Comparison of ENCODE assay signal across 8 cellular contexts in the genomic region with DNA sequence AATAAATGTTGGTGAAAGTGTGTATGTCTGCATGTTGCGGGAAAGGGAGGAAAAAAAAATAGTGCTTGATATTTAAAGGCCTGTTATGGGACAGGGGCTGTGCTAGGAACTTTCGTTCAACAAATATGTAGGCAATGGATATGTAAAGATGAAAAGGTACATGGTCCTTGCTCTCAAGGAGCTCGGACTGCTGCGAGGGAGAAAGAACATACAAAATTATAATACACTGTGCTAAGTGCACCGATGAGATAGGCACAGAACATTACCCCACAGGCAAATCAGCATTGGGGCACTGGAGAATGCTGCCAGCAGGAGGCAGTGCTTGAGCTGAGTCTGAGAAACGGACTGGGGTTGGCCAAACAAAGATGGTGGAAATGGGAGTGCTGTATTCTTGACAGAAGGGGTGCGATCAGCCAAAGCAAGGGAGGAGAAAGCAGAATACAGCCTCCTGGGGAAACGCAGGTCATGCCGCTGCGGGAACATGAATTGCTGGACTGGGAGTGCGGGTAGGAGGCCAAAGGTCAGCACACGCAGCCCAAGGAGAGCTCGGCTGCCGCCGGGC. TPM values are rescaled to one million over a fixed set of nuclear protein-coding genes. Genes with fewer than 3 reads are reported as not detected.
DNase-seq lines count a peak whose midpoint lies in the region; ATAC-seq and TF ChIP-seq lines count a peak whose summit lies in the region.

No MANE protein-coding gene starts in this region.

- WGBS in psoas muscle, 3 donors = 8 to 11% (median 8%) methylated on average over 11 to 15 of the region's 15 CpGs

- no peaks in the 10 kb centered on the region for H3K9me2 ChIP-seq in MM.1S (replicated peaks; ENCODE audit: insufficient read depth, low read length)

- H3K4me2 ChIP-seq in MM.1S (ENCODE audit: low read depth, low read length) = peak overlapping the region; percentile 95

- H3K9me3 ChIP-seq in HEK293 (ENCODE audit: control insufficient read depth, insufficient read depth, low read depth, low read length) = no peaks in the 10 kb centered on the region
- no peaks in the 10 kb centered on the region for H3K9me3 ChIP-seq in MM.1S (replicated peaks; ENCODE audit: insufficient read depth, low read length)
- H3K9me3 ChIP-seq in right atrium auricular region = no peaks in the 10 kb centered on the region
- H3K9me3 ChIP-seq in psoas muscle = no peaks in the 10 kb centered on the region
- H3K9me3 ChIP-seq in uterus = no peaks in the 10 kb centered on the region

- POLR2A ChIA-PET in HEK293 (lab: Yijun Ruan, JAX) = interaction anchor here (0.6 to 3.5 kb wide), 14 partner anchors 11 to 471 kb away, joined by 3 to 17 read pairs (median 4); partner anchors contain the start of genes BTBD1, HDGFL3 and RAMAC

- H3K27ac ChIP-seq in HEK293 (ENCODE audit: extremely low read depth, low read depth, low read length) (peak overlapping the region; percentile 68), MM.1S (ENCODE audit: low read length) (peak overlapping the region; percentile 73), right atrium auricular region (peak overlapping the region; percentile 68 to 77), psoas muscle (peak overlapping the region; percentile 92), uterus (peak overlapping the region; percentile 69 to 83)

- H3K4me1 ChIP-seq in HEK293 (ENCODE audit: control insufficient read depth, insufficient read depth, low read length) = peaks cover 6% of the 10 kb centered on the region
- H3K4me1 ChIP-seq in MM.1S (ENCODE audit: low read length) = peaks cover 14% of the 10 kb centered on the region; the same call in 1 of the 2 replicates
- peaks cover 0 to 18% of the 10 kb centered on the region in 2 donors for H3K4me1 ChIP-seq in right atrium auricular region
- peaks cover 23% of the 10 kb centered on the region for H3K4me1 ChIP-seq in psoas muscle
- no peaks in the 10 kb centered on the region for H3K4me1 ChIP-seq in uterus

- H3K9ac ChIP-seq in MM.1S (ENCODE audit: low read length) = peak overlapping the region; percentile 81

- TF ChIP-seq POLR2A in uterus (IDR thresholded peaks at IDR 0.05) = no peak

- CTCF ChIA-PET in HEK293 (lab: Yijun Ruan, JAX) = interaction anchor here (0.5 to 4.1 kb wide), 47 partner anchors 8 to 1644 kb away, joined by 3 to 44 read pairs (median 4); partner anchors contain the start of genes BTBD1, HDGFL3, RAMAC and TM6SF1

- H4K20me1 ChIP-seq in MM.1S (ENCODE audit: insufficient read depth, low read length) = no peaks in the 10 kb centered on the region

- peak; percentile 80 for DNase-seq in MM.1S
- DNase-seq in T follicular helper cell (ENCODE audit: low read depth) = peak; percentile 55
- DNase-seq in amygdala (lab: John Stamatoyannopoulos, UW) = peak in 50 of 56 donors; percentile 8 to 77 (median 50)
- DNase-seq in right atrium auricular region (ENCODE audit: low spot score) = peak; percentile 70
- peak; percentile 80 to 88 for DNase-seq in psoas muscle
- DNase-seq in uterus = peak; percentile 36 to 50

- intact Hi-C loops in psoas muscle (cut with DNase I) (loop anchor here (1.0 to 5.0 kb wide), 5 partner anchors 24 to 197 kb away; partner anchors contain the start of genes HDGFL3 (in 1 of the 2), RAMAC (in 1 of the 2) and TM6SF1 (in 1 of the 2)), uterus (cut with DNase I; ENCODE audit: low total_unique reads) (no loop called here)

- peaks cover 39 to 42% of the 10 kb centered on the region in 2 experiments for H3K36me3 ChIP-seq in HEK293 (ENCODE audit: control insufficient read depth in 2 of 2, insufficient read depth in 1 of 2, low read length in 2 of 2)
- H3K36me3 ChIP-seq in MM.1S (replicated peaks; ENCODE audit: insufficient read depth, low read length) = 0 out of 2 replicates have a peak, but pooled peaks cover 4% of the 10 kb centered on the region
- H3K36me3 ChIP-seq in right atrium auricular region = peaks cover 22% of the 10 kb centered on the region
- H3K36me3 ChIP-seq in psoas muscle (ENCODE audit: insufficient read depth in 1 of 2, low read depth in 1 of 2) = peaks cover 8 to 46% of the 10 kb centered on the region in 2 donors
- H3K36me3 ChIP-seq in uterus = no peaks in the 10 kb centered on the region

- peak overlapping the region; percentile 88 for H2AFZ ChIP-seq in MM.1S (ENCODE audit: low read length)

- no peaks in the 10 kb centered on the region for H3K27me3 ChIP-seq in MM.1S (replicated peaks; ENCODE audit: insufficient read depth, low read length)
- no peaks in the 10 kb centered on the region for H3K27me3 ChIP-seq in right atrium auricular region
- H3K27me3 ChIP-seq in psoas muscle (ENCODE audit: insufficient read depth in 3 of 3, low read length in 2 of 3) = no peaks in the 10 kb centered on the region
- no peaks in the 10 kb centered on the region for H3K27me3 ChIP-seq in uterus

- H3K4me3 ChIP-seq in GM08714 (ENCODE audit: low read length) = peak overlapping the region; percentile 82
- H3K4me3 ChIP-seq in HEK293 (ENCODE audit: low read depth, low read length) = peak overlapping the region; percentile 97
- H3K4me3 ChIP-seq in MM.1S (ENCODE audit: low read length) = peak overlapping the region; percentile 93
- H3K4me3 ChIP-seq in right atrium auricular region = peak overlapping the region; percentile 86 to 91
- H3K4me3 ChIP-seq in psoas muscle = peak overlapping the region; percentile 100
- H3K4me3 ChIP-seq in uterus = peak overlapping the region; percentile 98

- TF ChIP-seq CTCF in HEK293 (tag by site-specific recombination; IDR thresholded peaks at IDR 0.05) = peak; percentile 88
- TF ChIP-seq CTCF in MM.1S (IDR thresholded peaks at IDR 0.05; ENCODE audit: low read length) = peak; percentile 94
- peak; percentile 70 to 77 for TF ChIP-seq CTCF in right atrium auricular region (IDR thresholded peaks at IDR 0.05)
- TF ChIP-seq CTCF in psoas muscle (IDR thresholded peaks at IDR 0.05) = peak; percentile 76
- TF ChIP-seq CTCF in uterus (IDR thresholded peaks at IDR 0.05) = peak in 3 of 4 experiments; percentile 36 to 47 (median 41)

- peak; percentile 80 to 88 (median 86) for ATAC-seq in psoas muscle

- peaks cover 23% of the 10 kb centered on the region for H3K79me2 ChIP-seq in MM.1S (ENCODE audit: low read length)

- peaks cover 11% of the 10 kb centered on the region; the same call in 1 of the 2 replicates for H3F3A ChIP-seq in MM.1S (ENCODE audit: insufficient read depth, low read length)

TF ChIP-seq in HEK293, 187 proteins besides CTCF, POLR2A, EP300 and RAD21 (continues in another document):
- no peak for TF ChIP-seq ZNF677 (tag by site-specific recombination; IDR thresholded peaks at IDR 0.05)
- TF ChIP-seq KLF16 (tag by site-specific recombination; IDR thresholded peaks at IDR 0.05) = 0 out of 2 replicates have a peak, but pooled peaks have one; percentile 31
- TF ChIP-seq, protein P1, sequence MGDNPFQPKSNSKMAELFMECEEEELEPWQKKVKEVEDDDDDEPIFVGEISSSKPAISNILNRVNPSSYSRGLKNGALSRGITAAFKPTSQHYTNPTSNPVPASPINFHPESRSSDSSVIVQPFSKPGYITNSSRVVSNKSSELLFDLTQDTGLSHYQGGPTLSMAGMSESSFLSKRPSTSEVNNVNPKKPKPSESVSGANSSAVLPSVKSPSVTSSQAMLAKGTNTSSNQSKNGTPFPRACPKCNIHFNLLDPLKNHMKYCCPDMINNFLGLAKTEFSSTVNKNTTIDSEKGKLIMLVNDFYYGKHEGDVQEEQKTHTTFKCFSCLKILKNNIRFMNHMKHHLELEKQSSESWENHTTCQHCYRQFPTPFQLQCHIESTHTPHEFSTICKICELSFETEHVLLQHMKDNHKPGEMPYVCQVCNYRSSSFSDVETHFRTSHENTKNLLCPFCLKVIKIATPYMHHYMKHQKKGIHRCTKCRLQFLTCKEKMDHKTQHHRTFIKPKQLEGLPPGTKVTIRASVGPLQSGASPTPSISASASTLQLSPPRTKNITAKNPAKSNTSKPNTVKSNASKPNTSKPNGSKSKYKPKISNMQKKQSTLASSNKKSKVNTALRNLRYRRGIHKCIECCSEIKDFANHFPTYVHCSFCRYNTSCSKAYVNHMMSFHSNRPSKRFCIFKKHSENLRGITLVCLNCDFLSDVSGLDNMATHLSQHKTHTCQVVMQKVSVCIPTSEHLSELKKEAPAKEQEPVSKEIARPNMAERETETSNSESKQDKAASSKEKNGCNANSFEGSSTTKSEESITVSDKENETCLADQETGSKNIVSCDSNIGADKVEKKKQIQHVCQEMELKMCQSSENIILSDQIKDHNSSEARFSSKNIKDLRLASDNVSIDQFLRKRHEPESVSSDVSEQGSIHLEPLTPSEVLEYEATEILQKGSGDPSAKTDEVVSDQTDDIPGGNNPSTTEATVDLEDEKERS (tag by site-specific recombination; IDR thresholded peaks at IDR 0.05) = peak; percentile 68
- TF ChIP-seq ZNF785 (tag by site-specific recombination; IDR thresholded peaks at IDR 0.05) = peak; percentile 94
- TF ChIP-seq ZSCAN4 (tag by site-specific recombination; IDR thresholded peaks at IDR 0.05) = 0 out of 2 replicates have a peak, but pooled peaks have one; percentile 11

RNA-seq across cellular contexts. Expression of gene C15orf40, which starts 0.6 kb away (rescaled TPM):
- total RNA-seq in right atrium auricular region (1 to 10 TPM; 5.9 to 9.4 TPM), psoas muscle (10 to 100 TPM in 3 of 4 donors, 1 to 10 TPM in 1; 6.3 to 11.4 (median 11.2) TPM), uterus (10 to 100 TPM in 2 of 4 donors, 1 to 10 TPM in 2; 2.0 to 21.2 (median 8.3) TPM)
- polyA plus RNA-seq in psoas muscle = 10 to 100 TPM; 11.3 to 16.2 (median 12.2) TPM

RNA-seq across cellular contexts. Expression of gene RAMAC, which starts 24.8 kb away (rescaled TPM):
- total RNA-seq in right atrium auricular region (10 to 100 TPM; 13.0 to 13.9 TPM), psoas muscle (10 to 100 TPM; 17.0 to 21.8 (median 19.9) TPM), uterus (10 to 100 TPM in 2 of 4 donors, 1 to 10 TPM in 2; 4.9 to 43.5 (median 13.9) TPM)
- polyA plus RNA-seq in psoas muscle = 10 to 100 TPM; 23.8 to 43.3 (median 43.0) TPM

RNA-seq across cellular contexts. Expression of gene BTBD1, which starts 56.3 kb away (rescaled TPM):
- total RNA-seq in right atrium auricular region (100 to 1,000 TPM; 116 to 206 TPM), psoas muscle (100 to 1,000 TPM; 133 to 193 (median 157) TPM), uterus (100 to 1,000 TPM in 2 of 4 donors, 10 to 100 TPM in 2; 54.9 to 140 (median 101) TPM)
- 100 to 1,000 TPM in 1 of 3 donors, 10 to 100 TPM in 2; 93.5 to 170 (median 98.9) TPM for polyA plus RNA-seq in psoas muscle

RNA-seq across cellular contexts. Expression of gene HOMER2, which starts 58.3 kb away (rescaled TPM):
- total RNA-seq in right atrium auricular region (10 to 100 TPM; 18.3 to 24.8 TPM), psoas muscle (100 to 1,000 TPM in 2 of 4 donors, 10 to 100 TPM in 2; 53.9 to 119 (median 92.3) TPM), uterus (10 to 100 TPM in 2 of 4 donors, 1 to 10 TPM in 2; 5.1 to 50.0 (median 10.6) TPM)
- polyA plus RNA-seq in psoas muscle = 10 to 100 TPM; 27.2 to 38.3 (median 36.7) TPM

Comparison
In these comparisons a context has a peak if more than half of its experiments do, and no peak if none do; other contexts are left out.
1. Peak in every context shown above with its lines: DNase-seq, ATAC-seq, H3K4me3 ChIP-seq and H3K27ac ChIP-seq.
2. CTCF ChIP-seq: peak in every context shown above with its lines; median percentile 94 in MM.1S; 88 in HEK293; 76 in psoas muscle; 74 in right atrium auricular region; 41 in uterus.